ENCODE assay signal across 8 cellular contexts in the genomic region with DNA sequence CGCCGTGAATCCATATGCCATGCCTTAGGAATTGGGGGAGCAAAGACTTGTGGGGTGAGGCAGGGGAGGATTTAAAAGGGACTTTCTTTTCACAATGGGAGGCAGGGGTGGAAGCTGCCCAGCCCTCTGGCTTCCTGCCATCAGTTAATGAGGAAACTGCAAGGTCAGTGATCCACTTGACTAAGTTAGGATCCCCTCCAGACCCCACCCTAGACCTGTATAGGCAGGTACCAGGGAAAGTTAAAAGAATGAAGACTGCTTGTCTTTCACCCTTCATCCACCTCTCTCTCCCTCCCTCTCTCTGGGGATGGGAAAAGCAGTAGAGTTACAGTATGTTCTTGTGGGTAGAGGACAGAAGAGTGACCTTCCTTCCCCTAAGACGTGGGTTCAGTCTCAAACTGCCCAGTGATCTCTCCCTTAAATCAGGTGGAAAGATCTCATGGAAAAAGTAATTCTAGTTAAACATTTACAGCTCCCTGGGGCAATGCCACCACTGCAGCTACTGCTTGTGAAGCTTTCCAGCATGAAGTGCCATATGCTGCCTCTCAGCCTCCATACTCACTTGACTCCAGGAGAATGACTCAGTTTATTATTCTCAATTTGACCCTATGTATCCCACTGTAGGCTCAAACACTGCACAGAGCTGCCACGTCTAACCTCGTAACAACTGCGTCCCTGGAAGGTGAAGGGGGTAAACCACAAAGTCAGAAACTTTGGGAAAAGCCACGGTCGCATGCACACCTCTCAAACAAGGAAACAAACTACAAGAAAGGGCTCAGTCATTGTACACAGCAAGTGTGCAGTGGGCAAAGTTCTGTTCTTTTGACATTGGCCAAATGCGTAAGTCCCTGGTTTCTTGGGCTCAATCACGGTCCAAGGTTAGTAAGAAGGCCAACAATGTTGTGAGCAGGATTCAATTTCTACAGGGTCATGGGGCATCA. TPM values are rescaled to one million over a fixed set of nuclear protein-coding genes. Genes with fewer than 3 reads are reported as not detected.
DNase-seq lines count a peak whose midpoint lies in the region; ATAC-seq, FAIRE-seq and TF ChIP-seq lines count a peak whose summit lies in the region.

No MANE protein-coding gene starts in this region.

- TSS peak; percentile 87 for BruUV-seq in HepG2 (replicated peaks; lab: Mats Ljungman, UMichigan)

- peak; percentile 81 to 96 for TF ChIP-seq POLR2A in HepG2 (IDR thresholded peaks at IDR 0.05; ENCODE audit: insufficient read depth in 1 of 2, low read depth in 2 of 2, low read length in 2 of 2)

- H3K27me3 Mint-ChIP-seq in activated naive CD4-positive, alpha-beta T cell treated with anti-CD3 and anti-CD28 coated beads, Interleukin-2, amount 10 ng/mL, durations not matched to agents 7 days and 5 days = peaks cover 11% of the 10 kb centered on the region
- H3K27me3 Mint-ChIP-seq in type B pancreatic cell = peaks cover 15% of the 10 kb centered on the region

- peaks cover 27% of the 10 kb centered on the region for H3K4me1 Mint-ChIP-seq in activated naive CD4-positive, alpha-beta T cell treated with anti-CD3 and anti-CD28 coated beads, Interleukin-2, amount 10 ng/mL, durations not matched to agents 7 days and 5 days
- peaks cover 17% of the 10 kb centered on the region for H3K4me1 Mint-ChIP-seq in type B pancreatic cell (ENCODE audit: unreplicated experiment)

- H3K9ac ChIP-seq in HepG2 (ENCODE audit: insufficient read depth, low read depth, low read length) = peak overlapping the region; percentile 94

- peak; percentile 77 for FAIRE-seq in HepG2 (lab: Jason Lieb, UNC)

- intact Hi-C loops in HepG2 (cut with micrococcal nuclease; ENCODE audit: unreplicated experiment) = loop anchor here (2.0 kb wide), 2 partner anchors 17 to 27 kb away; a partner anchor contains a TSS

- POLR2A ChIA-PET in HepG2 (lab: Yijun Ruan, JAX) = interaction anchor here (0.5 to 12.5 kb wide), 32 partner anchors 8 to 518 kb away, joined by 3 to 278 read pairs (median 5); a partner anchor contains a TSS

- TF ChIP-seq RAD21 in HepG2 (CRISPR knock-in tag; IDR thresholded peaks at IDR 0.05) = no peak

- no peak for DNase-seq in activated naive CD4-positive, alpha-beta T cell treated with anti-CD3 and anti-CD28 coated beads, Interleukin-2, amount 10 ng/mL, durations not matched to agents 7 days and 5 days
- no peak for DNase-seq in activated naive CD4-positive, alpha-beta T cell (lab: John Stamatoyannopoulos, UW)
- DNase-seq in astrocyte of the cerebellum (ENCODE audit: low read depth) (no peak), HepG2 (ENCODE audit: low spot score) (peak; percentile 74), type B pancreatic cell (ENCODE audit: extremely low spot score, unreplicated experiment) (no peak), NCI-H1417 treated with DMSO at 0.1 percent for 48 hours (lab: John Stamatoyannopoulos, UW) (no peak), anterior cingulate cortex (lab: John Stamatoyannopoulos, UW) (no peak), DMS114 treated with DMSO at 0.1 percent for 48 hours (lab: John Stamatoyannopoulos, UW; ENCODE audit: unreplicated experiment) (no peak)

- H3K4me3 ChIP-seq in astrocyte of the cerebellum (ENCODE audit: low read depth, low read length) (peak overlapping the region; percentile 94), HepG2 (replicated peaks in 1 of 3; ENCODE audit: insufficient read depth in 1 of 3, low read depth in 2 of 3, low read length in 3 of 3) (peak overlapping the region; percentile 88 to 94 (median 94))

- peak overlapping the region; percentile 93 for H3K4me3 Mint-ChIP-seq in activated naive CD4-positive, alpha-beta T cell treated with anti-CD3 and anti-CD28 coated beads, Interleukin-2, amount 10 ng/mL, durations not matched to agents 7 days and 5 days
- peak overlapping the region; percentile 96 for H3K4me3 Mint-ChIP-seq in type B pancreatic cell

- H3K27ac ChIP-seq in HepG2 (ENCODE audit: extremely low read length, insufficient read depth, low read length) = peak overlapping the region; percentile 88

- TF ChIP-seq EP300 in HepG2 (IDR thresholded peaks at IDR 0.05; ENCODE audit: low read depth in 2 of 2, low read length in 2 of 2) = no peak
- TF ChIP-seq EP300 in HepG2 (CRISPR knock-in tag; IDR thresholded peaks at IDR 0.05; ENCODE audit: borderline replicate concordance) = no peak

- TF ChIP-seq CTCF in astrocyte of the cerebellum (IDR thresholded peaks at IDR 0.05; ENCODE audit: low read depth, low read length, missing control alignments) (no peak), HepG2 (CRISPR knock-in tag; IDR thresholded peaks at IDR 0.05) (no peak), type B pancreatic cell (conservative IDR thresholded peaks at IDR 0.05) (no peak)

- H2AFZ ChIP-seq in HepG2 (ENCODE audit: low read length) = no peak overlapping the region

- H3K36me3 Mint-ChIP-seq in activated naive CD4-positive, alpha-beta T cell treated with anti-CD3 and anti-CD28 coated beads, Interleukin-2, amount 10 ng/mL, durations not matched to agents 7 days and 5 days = peaks cover 8% of the 10 kb centered on the region
- H3K36me3 Mint-ChIP-seq in type B pancreatic cell = peaks cover 9% of the 10 kb centered on the region

- peaks cover 0 to 2% of the 10 kb centered on the region in 2 experiments; a peak in 3 of 5 replicates for H3K36me3 ChIP-seq in HepG2 (replicated peaks in 1 of 2; ENCODE audit: control insufficient read depth in 1 of 2, insufficient read depth in 2 of 2, low read length in 2 of 2)

- CTCF ChIA-PET in activated naive CD4-positive, alpha-beta T cell treated with anti-CD3 and anti-CD28 coated beads, Interleukin-2, amount 10 ng/mL, durations not matched to agents 7 days and 5 days (lab: Charles Lee) = interaction anchor here (0.6 to 1.5 kb wide), 3 partner anchors 75 to 189 kb away, joined by 3 read pairs; no protein-coding TSS in a partner anchor
- CTCF ChIA-PET in HepG2 (lab: Yijun Ruan, JAX; ENCODE audit: low intra/inter-chr PET ratio, low total read pairs) = no interaction called here

- H3K79me2 ChIP-seq in HepG2 (ENCODE audit: insufficient read depth, low read length) = peaks cover 19% of the 10 kb centered on the region

- H4K20me1 ChIP-seq in HepG2 (ENCODE audit: insufficient read depth, low read length) = no peaks in the 10 kb centered on the region

- in situ Hi-C loops in astrocyte of the cerebellum (cut with HindIII; ENCODE audit: low sequenced_read_pairs) = no loop called here
- in situ Hi-C loops in HepG2 (cut with HindIII; ENCODE audit: extremely low pct_ligation_motif_present, low pct_unique_long_range_greater_than_20kb) = no loop called here

- no peak overlapping the region for H3K27ac Mint-ChIP-seq in activated naive CD4-positive, alpha-beta T cell treated with anti-CD3 and anti-CD28 coated beads, Interleukin-2, amount 10 ng/mL, durations not matched to agents 7 days and 5 days
- H3K27ac Mint-ChIP-seq in type B pancreatic cell = peak overlapping the region; percentile 87

- H3K4me2 ChIP-seq in HepG2 (ENCODE audit: low read depth, low read length) = peak overlapping the region; percentile 100

- H3K27me3 ChIP-seq in HepG2 (ENCODE audit: control insufficient read depth in 1 of 2, insufficient read depth in 2 of 2, low read length in 2 of 2) = no peaks in the 10 kb centered on the region; a peak in 2 of 5 replicates

- no peaks in the 10 kb centered on the region for H3K9me3 Mint-ChIP-seq in activated naive CD4-positive, alpha-beta T cell treated with anti-CD3 and anti-CD28 coated beads, Interleukin-2, amount 10 ng/mL, durations not matched to agents 7 days and 5 days
- H3K9me3 Mint-ChIP-seq in type B pancreatic cell = peaks cover 5% of the 10 kb centered on the region

- H3K4me1 ChIP-seq in HepG2 (ENCODE audit: insufficient read depth, low read length) = peaks cover 51% of the 10 kb centered on the region

- 19% methylated on average over 10 of the region's 10 CpGs for WGBS in HepG2 (ENCODE audit: low lambda C conversion rate)

- H3K9me3 ChIP-seq in HepG2 (ENCODE audit: low read length) = no peaks in the 10 kb centered on the region

- peak; percentile 55 for ATAC-seq in HepG2

RNA-seq across cellular contexts. Expression of a gene that starts 1.2 kb away (rescaled TPM):
- 202 and 250 TPM in 2 replicates for total RNA-seq in HepG2 (2016; rRNA removed; fragmentation: Illumina TruSeq; extraction: Trizol)
- 66.3 and 72.6 TPM in 2 replicates for total RNA-seq in HepG2 (2016; cell fraction: cytosol; rRNA removed; fragmentation: Illumina TruSeq; extraction: Trizol; ENCODE audit: low read depth)
- 201 and 243 TPM in 2 replicates for total RNA-seq in HepG2 (2016; cell fraction: insoluble cytoplasmic fraction; rRNA removed; fragmentation: Illumina TruSeq; extraction: Trizol)
- total RNA-seq in HepG2 (2016; cell fraction: membrane; rRNA removed; fragmentation: Illumina TruSeq; extraction: Trizol) = 116 TPM in 2 replicates
- 61.0 and 71.2 TPM in 2 replicates for total RNA-seq in HepG2 (2016; cell fraction: nucleus; rRNA removed; fragmentation: Illumina TruSeq; extraction: Trizol)
- 130 and 133 TPM in 2 replicates for polyA plus RNA-seq in HepG2 (2011; rRNA removed)
- polyA plus RNA-seq in HepG2 (2011; cell fraction: cytosol; rRNA removed) = 169 and 174 TPM in 2 replicates
- 33.2 and 38.8 TPM in 2 replicates for polyA plus RNA-seq in HepG2 (2011; cell fraction: nucleus; rRNA removed)
- polyA plus RNA-seq in HepG2 (2012) = 92.9 and 124 TPM in 2 replicates
- 63.6 and 67.4 TPM in 2 replicates for polyA plus RNA-seq in HepG2 (2016; cell fraction: cytosol; fragmentation: Illumina TruSeq; extraction: Trizol; ENCODE audit: low read depth)
- polyA plus RNA-seq in HepG2 (2016; cell fraction: insoluble cytoplasmic fraction; fragmentation: Illumina TruSeq; extraction: Trizol; ENCODE audit: low read depth) = 218 and 224 TPM in 2 replicates
- polyA plus RNA-seq in HepG2 (2016; cell fraction: membrane; fragmentation: Illumina TruSeq; extraction: Trizol; ENCODE audit: low read depth) = 91.3 and 92.2 TPM in 2 replicates
- polyA plus RNA-seq in HepG2 (2016; cell fraction: nucleus; fragmentation: Illumina TruSeq; extraction: Trizol; ENCODE audit: insufficient read depth, low read depth) = 97.0 and 100 TPM in 2 replicates
- polyA minus RNA-seq in HepG2 (2011; rRNA and poly(A)+ RNA removed; ENCODE audit: low replicate concordance) = 55.4 and 74.2 TPM in 2 replicates
- 26.7 and 29.5 TPM in 2 replicates for polyA minus RNA-seq in HepG2 (2011; cell fraction: cytosol; rRNA and poly(A)+ RNA removed)
- polyA minus RNA-seq in HepG2 (2011; cell fraction: nucleus; rRNA and poly(A)+ RNA removed) = 21.8 and 26.5 TPM in 2 replicates
- 82.2 and 93.9 TPM in 2 replicates for total RNA-seq in type B pancreatic cell (ENCODE audit: low replicate concordance)

RNA-seq across cellular contexts. Expression of a gene that starts 1.3 kb away (rescaled TPM):
- total RNA-seq in HepG2 (2016; rRNA removed; fragmentation: Illumina TruSeq; extraction: Trizol) = 0.11 TPM in 1 of 2 replicates, not detected in the other
- not detected in 2 replicates for total RNA-seq in HepG2 (2016; cell fraction: cytosol; rRNA removed; fragmentation: Illumina TruSeq; extraction: Trizol; ENCODE audit: low read depth)
- total RNA-seq in HepG2 (2016; cell fraction: insoluble cytoplasmic fraction; rRNA removed; fragmentation: Illumina TruSeq; extraction: Trizol) = 0.26 and 0.45 TPM in 2 replicates
- not detected in 2 replicates for total RNA-seq in HepG2 (2016; cell fraction: membrane; rRNA removed; fragmentation: Illumina TruSeq; extraction: Trizol)
- 0.25 TPM in 1 of 2 replicates, not detected in the other for total RNA-seq in HepG2 (2016; cell fraction: nucleus; rRNA removed; fragmentation: Illumina TruSeq; extraction: Trizol)
- polyA plus RNA-seq in HepG2 (2011; rRNA removed) = 0.15 and 0.34 TPM in 2 replicates
- 0.16 and 0.17 TPM in 2 replicates for polyA plus RNA-seq in HepG2 (2011; cell fraction: cytosol; rRNA removed)
- polyA plus RNA-seq in HepG2 (2011; cell fraction: nucleus; rRNA removed) = 0.17 TPM in 1 of 2 replicates, not detected in the other
- 1.8 TPM in 2 replicates for polyA plus RNA-seq in HepG2 (2012)
- 0.11 TPM in 1 of 2 replicates, not detected in the other for polyA plus RNA-seq in HepG2 (2016; cell fraction: cytosol; fragmentation: Illumina TruSeq; extraction: Trizol; ENCODE audit: low read depth)
- polyA plus RNA-seq in HepG2 (2016; cell fraction: insoluble cytoplasmic fraction; fragmentation: Illumina TruSeq; extraction: Trizol; ENCODE audit: low read depth) = 0.11 and 0.36 TPM in 2 replicates
- polyA plus RNA-seq in HepG2 (2016; cell fraction: membrane; fragmentation: Illumina TruSeq; extraction: Trizol; ENCODE audit: low read depth) = 0.15 and 0.41 TPM in 2 replicates
- polyA plus RNA-seq in HepG2 (2016; cell fraction: nucleus; fragmentation: Illumina TruSeq; extraction: Trizol; ENCODE audit: insufficient read depth, low read depth) = 0.77 TPM in 1 of 2 replicates, not detected in the other
- polyA minus RNA-seq in HepG2 (2011; rRNA and poly(A)+ RNA removed; ENCODE audit: low replicate concordance) = not detected in 2 replicates
- not detected in 2 replicates for polyA minus RNA-seq in HepG2 (2011; cell fraction: cytosol; rRNA and poly(A)+ RNA removed)
- 0.25 TPM in 1 of 2 replicates, not detected in the other for polyA minus RNA-seq in HepG2 (2011; cell fraction: nucleus; rRNA and poly(A)+ RNA removed)
- total RNA-seq in type B pancreatic cell (ENCODE audit: low replicate concordance) = 0.46 TPM in 1 of 2 replicates, not detected in the other

RNA-seq across cellular contexts. Expression of a gene that starts 16.9 kb away (rescaled TPM):
- total RNA-seq in HepG2 (2016; rRNA removed; fragmentation: Illumina TruSeq; extraction: Trizol) (1.5 and 2.7 TPM in 2 replicates), type B pancreatic cell (ENCODE audit: low replicate concordance) (2.7 and 4.2 TPM in 2 replicates)
- 1.2 and 1.7 TPM in 2 replicates for total RNA-seq in HepG2 (2016; cell fraction: cytosol; rRNA removed; fragmentation: Illumina TruSeq; extraction: Trizol; ENCODE audit: low read depth)
- total RNA-seq in HepG2 (2016; cell fraction: insoluble cytoplasmic fraction; rRNA removed; fragmentation: Illumina TruSeq; extraction: Trizol) = 2.2 and 2.8 TPM in 2 replicates
- 1.2 and 1.5 TPM in 2 replicates for total RNA-seq in HepG2 (2016; cell fraction: membrane; rRNA removed; fragmentation: Illumina TruSeq; extraction: Trizol)
- 4.5 and 5.1 TPM in 2 replicates for total RNA-seq in HepG2 (2016; cell fraction: nucleus; rRNA removed; fragmentation: Illumina TruSeq; extraction: Trizol)
- 13.7 and 16.9 TPM in 2 replicates for polyA plus RNA-seq in HepG2 (2011; rRNA removed)
- 5.6 and 5.8 TPM in 2 replicates for polyA plus RNA-seq in HepG2 (2011; cell fraction: cytosol; rRNA removed)
- polyA plus RNA-seq in HepG2 (2011; cell fraction: nucleus; rRNA removed) = 85.9 and 88.5 TPM in 2 replicates
- 23.9 and 27.1 TPM in 2 replicates for polyA plus RNA-seq in HepG2 (2012)
- 0.60 and 0.64 TPM in 2 replicates for polyA plus RNA-seq in HepG2 (2016; cell fraction: cytosol; fragmentation: Illumina TruSeq; extraction: Trizol; ENCODE audit: low read depth)
- polyA plus RNA-seq in HepG2 (2016; cell fraction: insoluble cytoplasmic fraction; fragmentation: Illumina TruSeq; extraction: Trizol; ENCODE audit: low read depth) = 2.4 and 3.7 TPM in 2 replicates
- polyA plus RNA-seq in HepG2 (2016; cell fraction: membrane; fragmentation: Illumina TruSeq; extraction: Trizol; ENCODE audit: low read depth) = 1.2 and 1.4 TPM in 2 replicates
- 20.6 and 21.3 TPM in 2 replicates for polyA plus RNA-seq in HepG2 (2016; cell fraction: nucleus; fragmentation: Illumina TruSeq; extraction: Trizol; ENCODE audit: insufficient read depth, low read depth)
- polyA minus RNA-seq in HepG2 (2011; rRNA and poly(A)+ RNA removed; ENCODE audit: low replicate concordance) = 2.8 and 17.8 TPM in 2 replicates
- polyA minus RNA-seq in HepG2 (2011; cell fraction: cytosol; rRNA and poly(A)+ RNA removed) = 7.4 and 8.9 TPM in 2 replicates
- polyA minus RNA-seq in HepG2 (2011; cell fraction: nucleus; rRNA and poly(A)+ RNA removed) = 29.6 and 31.7 TPM in 2 replicates

RNA-seq across cellular contexts. Expression of a gene that starts 24.1 kb away (rescaled TPM):
- total RNA-seq in HepG2 (2016; rRNA removed; fragmentation: Illumina TruSeq; extraction: Trizol) (148 and 161 TPM in 2 replicates), type B pancreatic cell (ENCODE audit: low replicate concordance) (86.9 and 103 TPM in 2 replicates)
- total RNA-seq in HepG2 (2016; cell fraction: cytosol; rRNA removed; fragmentation: Illumina TruSeq; extraction: Trizol; ENCODE audit: low read depth) = 37.2 and 42.3 TPM in 2 replicates
- total RNA-seq in HepG2 (2016; cell fraction: insoluble cytoplasmic fraction; rRNA removed; fragmentation: Illumina TruSeq; extraction: Trizol) = 159 and 160 TPM in 2 replicates
- 51.4 and 51.5 TPM in 2 replicates for total RNA-seq in HepG2 (2016; cell fraction: membrane; rRNA removed; fragmentation: Illumina TruSeq; extraction: Trizol)
- total RNA-seq in HepG2 (2016; cell fraction: nucleus; rRNA removed; fragmentation: Illumina TruSeq; extraction: Trizol) = 115 and 126 TPM in 2 replicates
- polyA plus RNA-seq in HepG2 (2011; rRNA removed) = 249 and 270 TPM in 2 replicates
- 251 and 262 TPM in 2 replicates for polyA plus RNA-seq in HepG2 (2011; cell fraction: cytosol; rRNA removed)
- polyA plus RNA-seq in HepG2 (2011; cell fraction: nucleus; rRNA removed) = 162 and 166 TPM in 2 replicates
- polyA plus RNA-seq in HepG2 (2012) = 100 and 110 TPM in 2 replicates
- 35.3 and 36.1 TPM in 2 replicates for polyA plus RNA-seq in HepG2 (2016; cell fraction: cytosol; fragmentation: Illumina TruSeq; extraction: Trizol; ENCODE audit: low read depth)
- polyA plus RNA-seq in HepG2 (2016; cell fraction: insoluble cytoplasmic fraction; fragmentation: Illumina TruSeq; extraction: Trizol; ENCODE audit: low read depth) = 177 and 189 TPM in 2 replicates
- 44.1 and 49.3 TPM in 2 replicates for polyA plus RNA-seq in HepG2 (2016; cell fraction: membrane; fragmentation: Illumina TruSeq; extraction: Trizol; ENCODE audit: low read depth)
- polyA plus RNA-seq in HepG2 (2016; cell fraction: nucleus; fragmentation: Illumina TruSeq; extraction: Trizol; ENCODE audit: insufficient read depth, low read depth) = 203 and 214 TPM in 2 replicates
- 122 and 224 TPM in 2 replicates for polyA minus RNA-seq in HepG2 (2011; rRNA and poly(A)+ RNA removed; ENCODE audit: low replicate concordance)
- 39.7 and 45.6 TPM in 2 replicates for polyA minus RNA-seq in HepG2 (2011; cell fraction: cytosol; rRNA and poly(A)+ RNA removed)
- 87.8 and 92.0 TPM in 2 replicates for polyA minus RNA-seq in HepG2 (2011; cell fraction: nucleus; rRNA and poly(A)+ RNA removed)

RNA-seq across cellular contexts. Expression of a gene that starts 26.7 kb away (rescaled TPM):
- total RNA-seq in HepG2 (2016; rRNA removed; fragmentation: Illumina TruSeq; extraction: Trizol) (97.2 and 109 TPM in 2 replicates), type B pancreatic cell (ENCODE audit: low replicate concordance) (62.5 and 72.1 TPM in 2 replicates)
- 55.5 and 62.2 TPM in 2 replicates for total RNA-seq in HepG2 (2016; cell fraction: cytosol; rRNA removed; fragmentation: Illumina TruSeq; extraction: Trizol; ENCODE audit: low read depth)
- 93.4 and 107 TPM in 2 replicates for total RNA-seq in HepG2 (2016; cell fraction: insoluble cytoplasmic fraction; rRNA removed; fragmentation: Illumina TruSeq; extraction: Trizol)
- total RNA-seq in HepG2 (2016; cell fraction: membrane; rRNA removed; fragmentation: Illumina TruSeq; extraction: Trizol) = 110 and 130 TPM in 2 replicates
- total RNA-seq in HepG2 (2016; cell fraction: nucleus; rRNA removed; fragmentation: Illumina TruSeq; extraction: Trizol) = 64.5 and 67.5 TPM in 2 replicates
- polyA plus RNA-seq in HepG2 (2011; rRNA removed) = 77.1 and 82.1 TPM in 2 replicates
- polyA plus RNA-seq in HepG2 (2011; cell fraction: cytosol; rRNA removed) = 56.9 and 59.6 TPM in 2 replicates
- polyA plus RNA-seq in HepG2 (2011; cell fraction: nucleus; rRNA removed) = 82.7 and 86.2 TPM in 2 replicates
- polyA plus RNA-seq in HepG2 (2012) = 71.0 and 75.9 TPM in 2 replicates
- polyA plus RNA-seq in HepG2 (2016; cell fraction: cytosol; fragmentation: Illumina TruSeq; extraction: Trizol; ENCODE audit: low read depth) = 51.4 and 75.4 TPM in 2 replicates
- 112 and 124 TPM in 2 replicates for polyA plus RNA-seq in HepG2 (2016; cell fraction: insoluble cytoplasmic fraction; fragmentation: Illumina TruSeq; extraction: Trizol; ENCODE audit: low read depth)
- 93.2 and 107 TPM in 2 replicates for polyA plus RNA-seq in HepG2 (2016; cell fraction: membrane; fragmentation: Illumina TruSeq; extraction: Trizol; ENCODE audit: low read depth)
- polyA plus RNA-seq in HepG2 (2016; cell fraction: nucleus; fragmentation: Illumina TruSeq; extraction: Trizol; ENCODE audit: insufficient read depth, low read depth) = 109 and 113 TPM in 2 replicates
- polyA minus RNA-seq in HepG2 (2011; rRNA and poly(A)+ RNA removed; ENCODE audit: low replicate concordance) = 64.5 and 76.4 TPM in 2 replicates
- polyA minus RNA-seq in HepG2 (2011; cell fraction: cytosol; rRNA and poly(A)+ RNA removed) = 28.1 and 41.1 TPM in 2 replicates
- 93.6 and 112 TPM in 2 replicates for polyA minus RNA-seq in HepG2 (2011; cell fraction: nucleus; rRNA and poly(A)+ RNA removed)
